In the genomic region with DNA sequence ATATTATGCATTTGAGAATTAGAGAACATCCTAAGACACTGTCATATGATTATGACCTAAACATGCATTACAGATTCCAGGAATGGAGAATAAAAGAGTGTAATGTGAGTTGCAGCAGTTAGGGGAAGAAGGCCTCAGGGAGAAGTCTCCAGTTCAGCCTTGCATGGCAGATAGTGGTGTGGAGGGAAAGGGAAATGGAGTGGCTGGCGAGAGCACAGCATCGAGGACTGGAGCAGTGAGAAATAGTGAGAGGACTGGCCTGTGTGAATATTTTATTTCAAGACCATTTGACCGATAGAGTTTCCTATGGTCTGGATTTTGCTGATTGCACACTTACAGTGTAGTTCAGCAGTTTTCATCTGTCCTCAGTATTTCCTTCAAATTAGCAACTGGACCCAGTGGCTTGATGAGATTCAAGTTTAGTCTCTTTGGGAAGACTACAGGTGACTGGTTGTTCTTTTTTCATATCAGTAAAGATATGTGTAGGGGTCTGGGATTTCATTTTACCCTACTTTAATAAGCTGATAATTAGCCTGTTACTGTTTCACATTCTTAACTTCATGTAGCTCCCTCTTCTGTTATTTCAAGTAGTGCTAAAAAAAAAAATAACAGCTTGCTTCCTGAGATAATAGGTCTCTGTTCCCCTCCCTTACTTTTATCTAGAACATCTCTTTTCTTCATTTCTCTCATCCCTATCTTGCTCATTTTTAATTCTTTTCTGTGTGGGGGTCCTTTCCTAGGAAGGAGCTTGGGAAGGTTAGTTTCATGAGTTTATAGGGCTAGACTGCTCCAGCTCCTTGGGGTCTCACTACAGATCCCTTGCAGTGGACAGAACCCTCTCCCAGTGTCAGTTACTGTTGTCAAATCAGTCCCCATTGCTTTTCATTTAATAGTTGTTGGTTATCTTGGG, we compare ENCODE assay signal across 1 cellular context.
TF ChIP-seq lines count a peak whose summit lies in the region.

No MANE protein-coding gene starts in this region.

TF ChIP-seq in HEK293, 187 proteins besides CTCF, POLR2A, EP300 and RAD21 (continued from another document):
- TF ChIP-seq, protein P1, sequence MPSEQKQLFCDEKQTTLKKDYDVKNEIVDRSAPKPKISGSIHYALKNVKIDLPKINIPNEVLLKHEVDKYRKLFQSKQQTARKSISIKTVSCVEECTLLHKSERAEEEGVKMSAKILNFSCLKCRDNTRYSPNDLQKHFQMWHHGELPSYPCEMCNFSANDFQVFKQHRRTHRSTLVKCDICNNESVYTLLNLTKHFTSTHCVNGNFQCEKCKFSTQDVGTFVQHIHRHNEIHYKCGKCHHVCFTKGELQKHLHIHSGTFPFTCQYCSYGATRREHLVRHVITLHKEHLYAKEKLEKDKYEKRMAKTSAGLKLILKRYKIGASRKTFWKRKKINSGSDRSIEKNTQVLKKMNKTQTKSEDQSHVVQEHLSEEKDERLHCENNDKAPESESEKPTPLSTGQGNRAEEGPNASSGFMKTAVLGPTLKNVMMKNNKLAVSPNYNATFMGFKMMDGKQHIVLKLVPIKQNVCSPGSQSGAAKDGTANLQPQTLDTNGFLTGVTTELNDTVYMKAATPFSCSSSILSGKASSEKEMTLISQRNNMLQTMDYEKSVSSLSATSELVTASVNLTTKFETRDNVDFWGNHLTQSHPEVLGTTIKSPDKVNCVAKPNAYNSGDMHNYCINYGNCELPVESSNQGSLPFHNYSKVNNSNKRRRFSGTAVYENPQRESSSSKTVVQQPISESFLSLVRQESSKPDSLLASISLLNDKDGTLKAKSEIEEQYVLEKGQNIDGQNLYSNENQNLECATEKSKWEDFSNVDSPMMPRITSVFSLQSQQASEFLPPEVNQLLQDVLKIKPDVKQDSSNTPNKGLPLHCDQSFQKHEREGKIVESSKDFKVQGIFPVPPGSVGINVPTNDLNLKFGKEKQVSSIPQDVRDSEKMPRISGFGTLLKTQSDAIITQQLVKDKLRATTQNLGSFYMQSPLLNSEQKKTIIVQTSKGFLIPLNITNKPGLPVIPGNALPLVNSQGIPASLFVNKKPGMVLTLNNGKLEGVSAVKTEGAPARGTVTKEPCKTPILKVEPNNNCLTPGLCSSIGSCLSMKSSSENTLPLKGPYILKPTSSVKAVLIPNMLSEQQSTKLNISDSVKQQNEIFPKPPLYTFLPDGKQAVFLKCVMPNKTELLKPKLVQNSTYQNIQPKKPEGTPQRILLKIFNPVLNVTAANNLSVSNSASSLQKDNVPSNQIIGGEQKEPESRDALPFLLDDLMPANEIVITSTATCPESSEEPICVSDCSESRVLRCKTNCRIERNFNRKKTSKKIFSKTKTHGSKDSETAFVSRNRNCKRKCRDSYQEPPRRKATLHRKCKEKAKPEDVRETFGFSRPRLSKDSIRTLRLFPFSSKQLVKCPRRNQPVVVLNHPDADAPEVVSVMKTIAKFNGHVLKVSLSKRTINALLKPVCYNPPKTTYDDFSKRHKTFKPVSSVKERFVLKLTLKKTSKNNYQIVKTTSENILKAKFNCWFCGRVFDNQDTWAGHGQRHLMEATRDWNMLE (tag by site-specific recombination; conservative IDR thresholded peaks at IDR 0.05; ENCODE audit: low read depth) = no peak
- TF ChIP-seq MYNN (tag by site-specific recombination; IDR thresholded peaks at IDR 0.05; ENCODE audit: borderline replicate concordance) = no peak
- TF ChIP-seq ZBTB17 (tag by site-specific recombination; IDR thresholded peaks at IDR 0.05) = peak; percentile 52; the same call in 1 of the 2 replicates
- TF ChIP-seq ZNF423 (tag by site-specific recombination; IDR thresholded peaks at IDR 0.05) = no peak
- TF ChIP-seq, protein P2, sequence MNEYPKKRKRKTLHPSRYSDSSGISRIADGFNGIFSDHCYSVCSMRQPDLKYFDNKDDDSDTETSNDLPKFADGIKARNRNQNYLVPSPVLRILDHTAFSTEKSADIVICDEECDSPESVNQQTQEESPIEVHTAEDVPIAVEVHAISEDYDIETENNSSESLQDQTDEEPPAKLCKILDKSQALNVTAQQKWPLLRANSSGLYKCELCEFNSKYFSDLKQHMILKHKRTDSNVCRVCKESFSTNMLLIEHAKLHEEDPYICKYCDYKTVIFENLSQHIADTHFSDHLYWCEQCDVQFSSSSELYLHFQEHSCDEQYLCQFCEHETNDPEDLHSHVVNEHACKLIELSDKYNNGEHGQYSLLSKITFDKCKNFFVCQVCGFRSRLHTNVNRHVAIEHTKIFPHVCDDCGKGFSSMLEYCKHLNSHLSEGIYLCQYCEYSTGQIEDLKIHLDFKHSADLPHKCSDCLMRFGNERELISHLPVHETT (tag by site-specific recombination; IDR thresholded peaks at IDR 0.05) = peak; percentile 16; the same call in 1 of the 2 replicates
- TF ChIP-seq PRDM1 (tag by site-specific recombination; IDR thresholded peaks at IDR 0.05) = peak; percentile 72; the same call in 1 of the 2 replicates
- no peak for TF ChIP-seq ZNF747 (tag by site-specific recombination; IDR thresholded peaks at IDR 0.05)
- no peak for TF ChIP-seq ZNF248 (tag by site-specific recombination; IDR thresholded peaks at IDR 0.05)
- no peak for TF ChIP-seq EGR2 (tag by site-specific recombination; IDR thresholded peaks at IDR 0.05; ENCODE audit: low read depth)
- no peak for TF ChIP-seq ZNF211 (tag by site-specific recombination; IDR thresholded peaks at IDR 0.05; ENCODE audit: low read depth)
- TF ChIP-seq, protein P3, sequence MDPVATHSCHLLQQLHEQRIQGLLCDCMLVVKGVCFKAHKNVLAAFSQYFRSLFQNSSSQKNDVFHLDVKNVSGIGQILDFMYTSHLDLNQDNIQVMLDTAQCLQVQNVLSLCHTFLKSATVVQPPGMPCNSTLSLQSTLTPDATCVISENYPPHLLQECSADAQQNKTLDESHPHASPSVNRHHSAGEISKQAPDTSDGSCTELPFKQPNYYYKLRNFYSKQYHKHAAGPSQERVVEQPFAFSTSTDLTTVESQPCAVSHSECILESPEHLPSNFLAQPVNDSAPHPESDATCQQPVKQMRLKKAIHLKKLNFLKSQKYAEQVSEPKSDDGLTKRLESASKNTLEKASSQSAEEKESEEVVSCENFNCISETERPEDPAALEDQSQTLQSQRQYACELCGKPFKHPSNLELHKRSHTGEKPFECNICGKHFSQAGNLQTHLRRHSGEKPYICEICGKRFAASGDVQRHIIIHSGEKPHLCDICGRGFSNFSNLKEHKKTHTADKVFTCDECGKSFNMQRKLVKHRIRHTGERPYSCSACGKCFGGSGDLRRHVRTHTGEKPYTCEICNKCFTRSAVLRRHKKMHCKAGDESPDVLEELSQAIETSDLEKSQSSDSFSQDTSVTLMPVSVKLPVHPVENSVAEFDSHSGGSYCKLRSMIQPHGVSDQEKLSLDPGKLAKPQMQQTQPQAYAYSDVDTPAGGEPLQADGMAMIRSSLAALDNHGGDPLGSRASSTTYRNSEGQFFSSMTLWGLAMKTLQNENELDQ (tag by site-specific recombination; IDR thresholded peaks at IDR 0.05; ENCODE audit: low read depth) = no peak
- TF ChIP-seq ZBTB20 (tag by site-specific recombination; IDR thresholded peaks at IDR 0.05) = peak; percentile 47; the same call in 1 of the 2 replicates
- no peak for TF ChIP-seq ZNF48 (tag by site-specific recombination; IDR thresholded peaks at IDR 0.05)
